9 cellular contexts compared by ENCODE assay signal in genomic region chr2:46970334-46971288, GRCh38. TPM values are rescaled to one million over a fixed set of nuclear protein-coding genes. Genes with fewer than 3 reads are reported as not detected.
A peak's percentile ranks its signal among the peaks of the same experiment; 100 is the strongest.
DNase-seq lines count a peak whose midpoint lies in the region; ATAC-seq, FAIRE-seq and TF ChIP-seq lines count a peak whose summit lies in the region.
"Had no signal": no experiment of that assay in that cellular context is flagged by ENCODE, and none has a peak within 500 bp of the region (broad histone marks: within the 10 kb centered on the region; RNA-seq: fewer than 3 reads in every experiment).

No MANE protein-coding gene starts in this region.

- peak; percentile 78 for FAIRE-seq in keratinocyte (lab: Jason Lieb, UNC)

- CTCF ChIA-PET in WTC11 (lab: Charles Lee): interaction anchor here (0.9 kb wide), 1 partner anchor 14 kb away, joined by 3 read pairs; no protein-coding TSS in a partner anchor

- peak overlapping the region; percentile 30 for H3K9ac ChIP-seq in keratinocyte (ENCODE audit: control insufficient read depth, extremely low read depth, insufficient read depth, low read length)

- H3K4me2 ChIP-seq in keratinocyte (ENCODE audit: control insufficient read depth, extremely low read depth, insufficient read depth, low read depth, low read length): peak overlapping the region; percentile 63

- H4K20me1 ChIP-seq in keratinocyte (ENCODE audit: control insufficient read depth, extremely low read depth, insufficient read depth, low read length): no peaks in the 10 kb centered on the region

- no peaks in the 10 kb centered on the region for H3K9me1 ChIP-seq in keratinocyte (ENCODE audit: control insufficient read depth, extremely low read depth, insufficient read depth, low read length)

- H3K27ac ChIP-seq in keratinocyte (ENCODE audit: control insufficient read depth, insufficient read depth, low read length): peak overlapping the region; percentile 74

- no peaks in the 10 kb centered on the region for H3K9me3 ChIP-seq in keratinocyte (ENCODE audit: control insufficient read depth, low read depth, low read length)

- POLR2A ChIA-PET in WTC11 (lab: Charles Lee): no interaction called here

- TF ChIP-seq CTCF in WTC11 (IDR thresholded peaks at IDR 0.05) (no peak), keratinocyte (optimal IDR thresholded peaks at IDR 0.05 in 1 of 3, IDR thresholded peaks at IDR 0.05 in 1 of 3, conservative IDR thresholded peaks at IDR 0.05 in 1 of 3; ENCODE audit: extremely low read depth in 1 of 3, insufficient read depth in 2 of 3, low read length in 3 of 3) (no peak), type B pancreatic cell (conservative IDR thresholded peaks at IDR 0.05) (no peak)

- H3K4me3 Mint-ChIP-seq in T-helper 1 cell treated with Interleukin-12 subunit alpha and Interleukin-12 subunit beta and Interleukin-4 antibody, amounts not matched to agents 30 μg/mL and 1 μg/mL, for 36 hours: no peak overlapping the region
- H3K4me3 Mint-ChIP-seq in WTC11 (no peak overlapping the region), type B pancreatic cell (no peak overlapping the region)

- peaks cover 20% of the 10 kb centered on the region for H3K36me3 Mint-ChIP-seq in T-helper 1 cell treated with Interleukin-12 subunit alpha and Interleukin-12 subunit beta and Interleukin-4 antibody, amounts not matched to agents 30 μg/mL and 1 μg/mL, for 36 hours (ENCODE audit: low read depth)
- H3K36me3 Mint-ChIP-seq in WTC11 (no peaks in the 10 kb centered on the region), type B pancreatic cell (peaks cover 6% of the 10 kb centered on the region)

- no peak; the same call in 1 of the 2 replicates for ATAC-seq in WTC11

- no peaks in the 10 kb centered on the region for H3K79me2 ChIP-seq in keratinocyte (ENCODE audit: control insufficient read depth, insufficient read depth, low read length)

- no peaks in the 10 kb centered on the region for H3K27me3 Mint-ChIP-seq in T-helper 1 cell treated with Interleukin-12 subunit alpha and Interleukin-12 subunit beta and Interleukin-4 antibody, amounts not matched to agents 30 μg/mL and 1 μg/mL, for 36 hours (ENCODE audit: low read depth)
- H3K27me3 Mint-ChIP-seq in WTC11 (ENCODE audit: low read depth) (no peaks in the 10 kb centered on the region), type B pancreatic cell (no peaks in the 10 kb centered on the region)

- DNase-seq in T-helper 1 cell (no peak), WTC11 (ENCODE audit: low spot score) (no peak), keratinocyte (ENCODE audit: low read depth, low spot score) (peak; percentile 52), type B pancreatic cell (ENCODE audit: extremely low spot score, unreplicated experiment) (no peak), erythroblast (lab: John Stamatoyannopoulos, UW) (no peak), NCI-H345 (lab: John Stamatoyannopoulos, UW) (no peak), cerebellar cortex (ENCODE audit: low spot score) (no peak)
- DNase-seq: stimulated activated CD4-positive, alpha-beta T cell treated with anti-CD3 and anti-CD28 coated beads, Interleukin-4, amount 100 ng/mL, for 4 hours had no signal

- peaks cover 0 to 4% of the 10 kb centered on the region in 2 experiments for H3K36me3 ChIP-seq in keratinocyte (ENCODE audit: control insufficient read depth in 2 of 2, extremely low read depth in 1 of 2, insufficient read depth in 2 of 2, low read length in 2 of 2)

- no peak overlapping the region for H2AFZ ChIP-seq in keratinocyte (ENCODE audit: control insufficient read depth, low read length)

- no peaks in the 10 kb centered on the region for H3K9me3 Mint-ChIP-seq in T-helper 1 cell treated with Interleukin-12 subunit alpha and Interleukin-12 subunit beta and Interleukin-4 antibody, amounts not matched to agents 30 μg/mL and 1 μg/mL, for 36 hours
- H3K9me3 Mint-ChIP-seq in WTC11 (no peaks in the 10 kb centered on the region), type B pancreatic cell (no peaks in the 10 kb centered on the region)

- peak overlapping the region; percentile 16 for H3K27ac Mint-ChIP-seq in T-helper 1 cell treated with Interleukin-12 subunit alpha and Interleukin-12 subunit beta and Interleukin-4 antibody, amounts not matched to agents 30 μg/mL and 1 μg/mL, for 36 hours
- no peak overlapping the region; the same call in 1 of the 2 replicates for H3K27ac Mint-ChIP-seq in WTC11
- H3K27ac Mint-ChIP-seq in type B pancreatic cell: peak overlapping the region; percentile 13

- dilution Hi-C loops in keratinocyte (cut with MboI; ENCODE audit: extremely low pct_ligation_motif_present, low sequenced_read_pairs): no loop called here

- peak overlapping the region in 1 of 3 experiments; percentile 9 for H3K4me3 ChIP-seq in keratinocyte (ENCODE audit: control insufficient read depth in 2 of 3, extremely low read depth in 1 of 3, insufficient read depth in 2 of 3, low read depth in 1 of 3, low read length in 3 of 3)

- no peak for TF ChIP-seq POLR2A in erythroblast (IDR thresholded peaks at IDR 0.05; ENCODE audit: low read length)

- H3K27me3 ChIP-seq in keratinocyte (ENCODE audit: control insufficient read depth, extremely low read depth, insufficient read depth, low read length): no peaks in the 10 kb centered on the region

- peaks cover 43% of the 10 kb centered on the region for H3K4me1 ChIP-seq in keratinocyte (ENCODE audit: control insufficient read depth, extremely low read depth, insufficient read depth, low read length)

- H3K4me1 Mint-ChIP-seq in T-helper 1 cell treated with Interleukin-12 subunit alpha and Interleukin-12 subunit beta and Interleukin-4 antibody, amounts not matched to agents 30 μg/mL and 1 μg/mL, for 36 hours (ENCODE audit: low read depth): peaks cover 17% of the 10 kb centered on the region
- H3K4me1 Mint-ChIP-seq in WTC11 (peaks cover 4% of the 10 kb centered on the region), type B pancreatic cell (ENCODE audit: unreplicated experiment) (no peaks in the 10 kb centered on the region)

TF ChIP-seq in WTC11, 78 proteins besides CTCF, POLR2A, EP300 and RAD21:
- TF ChIP-seq GABPB1 (CRISPR knock-in tag; IDR thresholded peaks at IDR 0.05) (peak; percentile 50; the same call in 1 of the 2 replicates), TEAD4 (CRISPR knock-in tag; IDR thresholded peaks at IDR 0.05) (no peak)

RNA-seq across cellular contexts. Expression of gene TTC7A, which starts 29.6 kb away (rescaled TPM):
- total RNA-seq in WTC11 (2021): 12.3 to 17.4 TPM (median 12.8 TPM) in 3 replicates
- 5.7 to 10.8 TPM (median 7.0 TPM) in 3 replicates for polyA plus RNA-seq in keratinocyte
- polyA plus RNA-seq in keratinocyte (2011; ENCODE audit: low read depth): 10.1 TPM
- polyA plus RNA-seq in keratinocyte (2011; cell fraction: cytosol; rRNA removed): 6.1 and 8.7 TPM in 2 replicates
- polyA plus RNA-seq in keratinocyte (2011; cell fraction: nucleus; rRNA removed): 13.1 and 13.4 TPM in 2 replicates
- polyA plus RNA-seq in keratinocyte (2012; ENCODE audit: low replicate concordance): 9.0 and 13.7 TPM in 2 replicates
- 8.7 to 59.2 TPM (median 14.6 TPM) in 3 replicates for polyA minus RNA-seq in keratinocyte
- polyA minus RNA-seq in keratinocyte (2011; cell fraction: cytosol; rRNA and poly(A)+ RNA removed): 7.5 TPM
- 13.5 TPM in 2 replicates for polyA minus RNA-seq in keratinocyte (2011; cell fraction: nucleus; rRNA and poly(A)+ RNA removed)
- total RNA-seq in type B pancreatic cell (ENCODE audit: low replicate concordance): 15.9 and 19.8 TPM in 2 replicates

RNA-seq across cellular contexts. Expression of gene MCFD2, which starts 55.0 kb away (rescaled TPM):
- total RNA-seq in WTC11 (2021) (61.7 to 68.1 TPM (median 62.0 TPM) in 3 replicates), type B pancreatic cell (ENCODE audit: low replicate concordance) (66.7 and 72.4 TPM in 2 replicates)
- 77.7 to 132 TPM (median 79.3 TPM) in 3 replicates for polyA plus RNA-seq in keratinocyte
- 37.1 TPM for polyA plus RNA-seq in keratinocyte (2011; ENCODE audit: low read depth)
- polyA plus RNA-seq in keratinocyte (2011; cell fraction: cytosol; rRNA removed): 47.2 and 86.9 TPM in 2 replicates
- polyA plus RNA-seq in keratinocyte (2011; cell fraction: nucleus; rRNA removed): 66.7 and 79.6 TPM in 2 replicates
- 32.9 and 72.5 TPM in 2 replicates for polyA plus RNA-seq in keratinocyte (2012; ENCODE audit: low replicate concordance)
- polyA minus RNA-seq in keratinocyte: 67.9 to 134 TPM (median 90.8 TPM) in 3 replicates
- polyA minus RNA-seq in keratinocyte (2011; cell fraction: cytosol; rRNA and poly(A)+ RNA removed): 61.0 TPM
- 59.9 and 90.0 TPM in 2 replicates for polyA minus RNA-seq in keratinocyte (2011; cell fraction: nucleus; rRNA and poly(A)+ RNA removed)
